8 cellular contexts compared by ENCODE assay signal in genomic region chr2:237201461-237202287, GRCh38.
DNase-seq lines count a peak whose midpoint lies in the region; ATAC-seq and TF ChIP-seq lines count a peak whose summit lies in the region.

No MANE protein-coding gene starts in this region.

- no peaks in the 10 kb centered on the region for H3K27me3 ChIP-seq in HUES64 (ENCODE audit: insufficient read depth, low read length)
- H3K27me3 ChIP-seq in esophagus squamous epithelium = peaks cover 0 to 15% (median 0%) of the 10 kb centered on the region in 4 donors
- H3K27me3 ChIP-seq in HAP-1 (ENCODE audit: low read depth) = no peaks in the 10 kb centered on the region

- no peaks in the 10 kb centered on the region for H3K36me3 ChIP-seq in HUES64 (ENCODE audit: insufficient read depth, low read length)
- H3K36me3 ChIP-seq in esophagus squamous epithelium = no peaks in the 10 kb centered on the region
- no peaks in the 10 kb centered on the region for H3K36me3 ChIP-seq in HAP-1 (replicated peaks)

- H3K4me3 ChIP-seq in HUES64 (ENCODE audit: low read length) (no peak overlapping the region), esophagus squamous epithelium (no peak overlapping the region), skin epidermis (no peak overlapping the region), HAP-1 (no peak overlapping the region)

- WGBS in HUES64 = 71% methylated on average over 14 of the region's 14 CpGs
- WGBS in esophagus squamous epithelium, 2 donors = 63 to 64% methylated on average over 8 to 14 of the region's 14 CpGs

- H3K9me3 ChIP-seq in HUES64 (ENCODE audit: insufficient read depth, low read depth, low read length) (peaks cover 12% of the 10 kb centered on the region), esophagus squamous epithelium (no peaks in the 10 kb centered on the region), HAP-1 (no peaks in the 10 kb centered on the region)

- TF ChIP-seq POLR2A in esophagus squamous epithelium (IDR thresholded peaks at IDR 0.05) = no peak

- TF ChIP-seq CTCF in esophagus squamous epithelium (IDR thresholded peaks at IDR 0.05) = no peak

- H3K4me1 ChIP-seq in HUES64 (ENCODE audit: insufficient read depth, low read length) (peaks cover 49% of the 10 kb centered on the region), esophagus squamous epithelium (peaks cover 0 to 7% (median 0%) of the 10 kb centered on the region in 3 donors), HAP-1 (no peaks in the 10 kb centered on the region; the same call in 1 of the 2 replicates)

- ATAC-seq in GM21737 (IDR thresholded peaks at IDR 0.05; ENCODE audit: unreplicated experiment) (no peak), GM18867 (IDR thresholded peaks at IDR 0.05; ENCODE audit: unreplicated experiment) (no peak)

- H3K9ac ChIP-seq in HUES64 (ENCODE audit: low read depth, low read length) = no peak overlapping the region

- peak overlapping the region; percentile 50 for H3K27ac ChIP-seq in HUES64 (ENCODE audit: low read depth, low read length)
- H3K27ac ChIP-seq in esophagus squamous epithelium = peak overlapping the region in 3 of 4 donors; percentile 1 to 49 (median 7)
- peak overlapping the region in 16 of 21 experiments; percentile 0 to 92 (median 73) for H3K27ac ChIP-seq in skin epidermis

- DNase-seq in SIG-M5 treated with dmso at 0.1 percent for 504 hours (lab: John Stamatoyannopoulos, UW; ENCODE audit: unreplicated experiment) (peak; percentile 36), SIG-M5 (lab: John Stamatoyannopoulos, UW) (no peak), esophagus squamous epithelium (lab: John Stamatoyannopoulos, UW) (no peak), HAP-1 (ENCODE audit: low spot score in 2 of 2) (no peak)

- in situ Hi-C loops in HAP-1 (cut with MboI; ENCODE audit: low sequenced_read_pairs) = no loop called here

- intact Hi-C loops in esophagus squamous epithelium (cut with DNase I) = no loop called here

Comparison
In these comparisons a context has a peak if more than half of its experiments do, and no peak if none do; other contexts are left out.
1. H3K27ac ChIP-seq: peak in every context shown above with its lines; median percentile 73 in skin epidermis; 50 in HUES64; 7 in esophagus squamous epithelium.